Comparison of ENCODE assay signal across 8 cellular contexts in genomic region chr3:109731639-109732473, GRCh38.
DNase-seq lines count a peak whose midpoint lies in the region; ATAC-seq and TF ChIP-seq lines count a peak whose summit lies in the region.

No MANE protein-coding gene starts in this region.

- H3K27me3 ChIP-seq in cardiac muscle cell: no peaks in the 10 kb centered on the region
- no peaks in the 10 kb centered on the region for H3K27me3 ChIP-seq in lower lobe of right lung (ENCODE audit: low read depth)

- no peak overlapping the region for H3K27ac ChIP-seq in cardiac muscle cell
- no peak overlapping the region for H3K27ac ChIP-seq in VCaP
- H3K27ac ChIP-seq in lower lobe of right lung: no peak overlapping the region

- H3K36me3 ChIP-seq in cardiac muscle cell: no peaks in the 10 kb centered on the region
- no peaks in the 10 kb centered on the region for H3K36me3 ChIP-seq in lower lobe of right lung

- peak; percentile 93 for TF ChIP-seq CTCF in cardiac muscle cell (IDR thresholded peaks at IDR 0.05; ENCODE audit: low read depth, low read length)
- peak; percentile 91 for TF ChIP-seq CTCF in VCaP (conservative IDR thresholded peaks at IDR 0.05)
- peak; percentile 84 for TF ChIP-seq CTCF in choroid plexus epithelial cell (conservative IDR thresholded peaks at IDR 0.05; ENCODE audit: low read depth, low read length)
- TF ChIP-seq CTCF in lower lobe of right lung (IDR thresholded peaks at IDR 0.05): peak; percentile 83

- DNase-seq in cardiac muscle cell (ENCODE audit: low read depth in 1 of 2, low spot score in 1 of 2) (peak; percentile 70 to 79), Right ventricle myocardium inferior (ENCODE audit: missing footprints) (no peak), NCI-H1105 treated with DMSO at 0.1 percent for 48 hours (lab: John Stamatoyannopoulos, UW) (peak; percentile 59), choroid plexus epithelial cell (ENCODE audit: low read depth) (peak; percentile 87), lower lobe of right lung (no peak)
- peak; percentile 19 to 28 for DNase-seq in stimulated activated CD8-positive, alpha-beta memory T cell treated with anti-CD3 and anti-CD28 coated beads, Interleukin-4, amount 100 ng/mL, for 1 hour (ENCODE audit: low read depth in 2 of 2, low spot score in 1 of 2)

- H3K9me3 ChIP-seq in cardiac muscle cell (ENCODE audit: low read depth) (no peaks in the 10 kb centered on the region), lower lobe of right lung (no peaks in the 10 kb centered on the region)

- intact Hi-C loops in Right ventricle myocardium inferior (cut with DNase I): loop anchor here (2.0 kb wide), 1 partner anchor 583 kb away; no protein-coding TSS in a partner anchor
- intact Hi-C loops in lower lobe of right lung (cut with DNase I): no loop called here

- H3K4me3 ChIP-seq in cardiac muscle cell (no peak overlapping the region), choroid plexus epithelial cell (ENCODE audit: low read depth, low read length) (no peak overlapping the region), lower lobe of right lung (no peak overlapping the region)

- ATAC-seq in Right ventricle myocardium inferior: no peak
- peak; percentile 95 for ATAC-seq in HG02623 (IDR thresholded peaks at IDR 0.05; ENCODE audit: unreplicated experiment)
- ATAC-seq in lower lobe of right lung: peak; percentile 74 to 87

- H3K4me1 ChIP-seq in cardiac muscle cell (ENCODE audit: low read depth) (no peaks in the 10 kb centered on the region), lower lobe of right lung (no peaks in the 10 kb centered on the region)

Comparison
In these comparisons a context has a peak if more than half of its experiments do, and no peak if none do; other contexts are left out.
1. DNase-seq: peak in cardiac muscle cell (2 of 2), NCI-H1105 treated with DMSO at 0.1 percent for 48 hours (single experiment), choroid plexus epithelial cell (single experiment) and stimulated activated CD8-positive, alpha-beta memory T cell treated with anti-CD3 and anti-CD28 coated beads, Interleukin-4, amount 100 ng/mL, for 1 hour (2 of 2); none in Right ventricle myocardium inferior (single experiment) and lower lobe of right lung (single experiment).
2. Peak in every context shown above with its lines, with median percentiles within 50 percentile points of each other: CTCF ChIP-seq.